In genomic region chr1:203056516-203056915, GRCh38 we compare ENCODE assay signal across 16 cellular contexts. TPM values are rescaled to one million over a fixed set of nuclear protein-coding genes. Genes with fewer than 3 reads are reported as not detected.
DNase-seq lines count a peak whose midpoint lies in the region; TF ChIP-seq lines count a peak whose summit lies in the region.
"Had no signal": no experiment of that assay in that cellular context is flagged by ENCODE, and none has a peak within 500 bp of the region (broad histone marks: within the 10 kb centered on the region; RNA-seq: fewer than 3 reads in every experiment).

No MANE protein-coding gene starts in this region.

- H3K36me3 ChIP-seq in right atrium auricular region: no peaks in the 10 kb centered on the region
- H3K36me3 ChIP-seq: colonic mucosa had no signal

- DNase-seq in NB4 (ENCODE audit: low read depth) (no peak), chondrocyte (ENCODE audit: low spot score) (no peak), progenitor cell of endocrine pancreas (ENCODE audit: low spot score, unreplicated experiment) (no peak), right atrium auricular region (ENCODE audit: low spot score) (no peak), UCSD-AML1 (lab: John Stamatoyannopoulos, UW; ENCODE audit: unreplicated experiment) (no peak), cerebellar cortex (ENCODE audit: low spot score) (no peak)
- DNase-seq: activated CD4-positive, alpha-beta memory T cell treated with anti-CD3 and anti-CD28 coated beads for 36 hours; amniotic stem cell; CD4-positive, CD25-positive, alpha-beta regulatory T cell; colonic mucosa; head of caudate nucleus; left colon; MV-4-11 had no signal

- H3K27me3 ChIP-seq in right atrium auricular region: no peaks in the 10 kb centered on the region
- H3K27me3 ChIP-seq: colonic mucosa had no signal

- peaks cover 0 to 10% of the 10 kb centered on the region in 2 donors for H3K4me1 ChIP-seq in right atrium auricular region
- H3K4me1 ChIP-seq: colonic mucosa had no signal

- H3K4me3 Mint-ChIP-seq in chondrocyte (ENCODE audit: unreplicated experiment) (no peak overlapping the region), progenitor cell of endocrine pancreas (ENCODE audit: low read depth) (no peak overlapping the region)
- H3K4me3 Mint-ChIP-seq: activated CD4-positive, alpha-beta memory T cell treated with anti-CD3 and anti-CD28 coated beads for 36 hours; CD4-positive, CD25-positive, alpha-beta regulatory T cell had no signal

- peaks cover 16% of the 10 kb centered on the region for H3K27me3 Mint-ChIP-seq in chondrocyte (ENCODE audit: low read depth)
- H3K27me3 Mint-ChIP-seq in progenitor cell of endocrine pancreas: peaks cover 47% of the 10 kb centered on the region

- TF ChIP-seq POLR2A in NB4 (IDR thresholded peaks at IDR 0.05; ENCODE audit: extremely low read depth, insufficient read length): no peak

- peaks cover 16% of the 10 kb centered on the region for H3K4me1 Mint-ChIP-seq in chondrocyte (ENCODE audit: low read depth)
- H3K4me1 Mint-ChIP-seq in progenitor cell of endocrine pancreas (ENCODE audit: low read depth): no peaks in the 10 kb centered on the region
- H3K4me1 Mint-ChIP-seq: CD4-positive, CD25-positive, alpha-beta regulatory T cell had no signal

- H3K27ac Mint-ChIP-seq in chondrocyte (ENCODE audit: unreplicated experiment) (no peak overlapping the region), progenitor cell of endocrine pancreas (peak overlapping the region; percentile 41)
- H3K27ac Mint-ChIP-seq: activated CD4-positive, alpha-beta memory T cell treated with anti-CD3 and anti-CD28 coated beads for 36 hours; CD4-positive, CD25-positive, alpha-beta regulatory T cell had no signal

- H3K9me3 Mint-ChIP-seq in chondrocyte (ENCODE audit: low read depth) (no peaks in the 10 kb centered on the region), progenitor cell of endocrine pancreas (ENCODE audit: low read depth) (no peaks in the 10 kb centered on the region)
- H3K9me3 Mint-ChIP-seq: activated CD4-positive, alpha-beta memory T cell treated with anti-CD3 and anti-CD28 coated beads for 36 hours; CD4-positive, CD25-positive, alpha-beta regulatory T cell had no signal

- H3K27ac ChIP-seq in right atrium auricular region: no peak overlapping the region
- H3K27ac ChIP-seq: colonic mucosa, epithelial cell of prostate had no signal

- no peak overlapping the region for H3K4me3 ChIP-seq in NB4 (ENCODE audit: low read depth, low read length)
- H3K4me3 ChIP-seq in right atrium auricular region: no peak overlapping the region
- H3K4me3 ChIP-seq: colonic mucosa had no signal

- H3K36me3 Mint-ChIP-seq in chondrocyte (ENCODE audit: low read depth) (peaks cover 35% of the 10 kb centered on the region), progenitor cell of endocrine pancreas (ENCODE audit: insufficient read depth) (no peaks in the 10 kb centered on the region)
- H3K36me3 Mint-ChIP-seq: activated CD4-positive, alpha-beta memory T cell treated with anti-CD3 and anti-CD28 coated beads for 36 hours; CD4-positive, CD25-positive, alpha-beta regulatory T cell had no signal

- no peaks in the 10 kb centered on the region for H3K9me3 ChIP-seq in right atrium auricular region
- H3K9me3 ChIP-seq: colonic mucosa had no signal

- TF ChIP-seq CTCF in GM12874 (IDR thresholded peaks at IDR 0.05; ENCODE audit: insufficient read depth, low read depth, low read length) (peak; percentile 36; the same call in 1 of the 2 replicates), NB4 (IDR thresholded peaks at IDR 0.05; ENCODE audit: low read depth, low read length) (peak; percentile 8), chondrocyte (IDR thresholded peaks at IDR 0.05) (peak; percentile 13), progenitor cell of endocrine pancreas (IDR thresholded peaks at IDR 0.05; ENCODE audit: unreplicated experiment) (no peak), right atrium auricular region (IDR thresholded peaks at IDR 0.05) (no peak)

RNA-seq across cellular contexts. Expression of gene MYOG, which starts 29.3 kb away (rescaled TPM):
- total RNA-seq in chondrocyte: not detected in 3 replicates
- not detected in 2 replicates for total RNA-seq in progenitor cell of endocrine pancreas
- not detected for total RNA-seq in right atrium auricular region
- total RNA-seq: activated CD4-positive, alpha-beta memory T cell treated with anti-CD3 and anti-CD28 coated beads for 36 hours; CD4-positive, CD25-positive, alpha-beta regulatory T cell; colonic mucosa; left colon; pulmonary artery endothelial cell had no signal

RNA-seq across cellular contexts. Expression of gene PPFIA4, which starts 30.2 kb away (rescaled TPM):
- total RNA-seq in chondrocyte (6.0 to 16.3 TPM (median 14.7 TPM) in 3 replicates), progenitor cell of endocrine pancreas (0.87 and 1.2 TPM in 2 replicates), right atrium auricular region (10 to 100 TPM; 16.3 to 19.2 TPM)

RNA-seq across cellular contexts. Expression of gene TMEM183A, which starts 49.3 kb away (rescaled TPM):
- total RNA-seq in chondrocyte (51.4 to 59.1 TPM (median 55.5 TPM) in 3 replicates), progenitor cell of endocrine pancreas (74.3 and 77.4 TPM in 2 replicates), right atrium auricular region (10 to 100 TPM; 29.6 to 39.1 TPM)

Comparison
In these comparisons a context has a peak if more than half of its experiments do, and no peak if none do; other contexts are left out.
1. CTCF ChIP-seq: peak in GM12874 (single experiment), NB4 (single experiment) and chondrocyte (single experiment); none in progenitor cell of endocrine pancreas (single experiment) and right atrium auricular region (0 of 2).